In genomic region chr9:70120834-70121510, GRCh38 we compare ENCODE assay signal across 8 cellular contexts.
A peak's percentile ranks its signal among the peaks of the same experiment; 100 is the strongest.
DNase-seq lines count a peak whose midpoint lies in the region; ATAC-seq and TF ChIP-seq lines count a peak whose summit lies in the region.

No MANE protein-coding gene starts in this region.

- H3K4me1 ChIP-seq in right cardiac atrium (ENCODE audit: control insufficient read depth, insufficient read depth, low read length) = peaks cover 5% of the 10 kb centered on the region
- H3K4me1 ChIP-seq in stomach smooth muscle (ENCODE audit: control insufficient read depth, insufficient read depth, low read length) = peaks cover 17% of the 10 kb centered on the region

- H3K9me3 ChIP-seq in right cardiac atrium (ENCODE audit: control insufficient read depth, low read length) (no peaks in the 10 kb centered on the region), stomach smooth muscle (ENCODE audit: control insufficient read depth in 2 of 2, low read length in 2 of 2) (no peaks in the 10 kb centered on the region)

- no peaks in the 10 kb centered on the region for H3K27me3 ChIP-seq in right cardiac atrium (ENCODE audit: control insufficient read depth, insufficient read depth)
- no peaks in the 10 kb centered on the region for H3K27me3 ChIP-seq in stomach smooth muscle (ENCODE audit: control insufficient read depth in 1 of 2, insufficient read depth in 2 of 2, low read length in 2 of 2)

- TF ChIP-seq CTCF in WI38 (IDR thresholded peaks at IDR 0.05; ENCODE audit: low read depth, low read length) = peak; percentile 29

- H3K27ac ChIP-seq in right cardiac atrium (ENCODE audit: low read length) (no peak overlapping the region), stomach smooth muscle (ENCODE audit: low read length) (peak overlapping the region; percentile 46)

- 43% methylated on average over 5 of the region's 5 CpGs for WGBS in right cardiac atrium

- peaks cover 46 to 70% of the 10 kb centered on the region in 2 donors for H3K36me3 ChIP-seq in stomach smooth muscle (ENCODE audit: control insufficient read depth in 2 of 2, insufficient read depth in 2 of 2, low read length in 2 of 2)

- intact Hi-C loops in right cardiac atrium (cut with DNase I) = no loop called here

- peak; percentile 23 for DNase-seq in NCI-H748 (lab: John Stamatoyannopoulos, UW; ENCODE audit: unreplicated experiment)
- no peak for DNase-seq in NCI-H748 treated with DMSO at 0.1 percent for 48 hours (lab: John Stamatoyannopoulos, UW)
- peak; percentile 84 to 92 (median 84) for DNase-seq in right cardiac atrium
- DNase-seq in stimulated activated CD4-positive, alpha-beta T cell treated with anti-CD3 and anti-CD28 coated beads, Interleukin-2, amount 100 ng/mL, for 24 hours = no peak
- DNase-seq in NCI-H1417 treated with DMSO at 0.1 percent for 48 hours (lab: John Stamatoyannopoulos, UW) = no peak

- ATAC-seq in right cardiac atrium = peak; percentile 91 to 94
- ATAC-seq in GM21381 (IDR thresholded peaks at IDR 0.05; ENCODE audit: unreplicated experiment) = no peak

- no peak overlapping the region for H3K9ac ChIP-seq in stomach smooth muscle (ENCODE audit: low read length in 2 of 2)

- H3K4me3 ChIP-seq in WI38 (ENCODE audit: low read depth, low read length) = no peak overlapping the region
- H3K4me3 ChIP-seq in right cardiac atrium (ENCODE audit: low read length) = no peak overlapping the region
- no peak overlapping the region for H3K4me3 ChIP-seq in stomach smooth muscle (ENCODE audit: low read length in 2 of 2)

Comparison
In these comparisons a context has a peak if more than half of its experiments do, and no peak if none do; other contexts are left out.
1. DNase-seq: peak in NCI-H748 (single experiment) and right cardiac atrium (3 of 3); none in NCI-H748 treated with DMSO at 0.1 percent for 48 hours (single experiment), stimulated activated CD4-positive, alpha-beta T cell treated with anti-CD3 and anti-CD28 coated beads, Interleukin-2, amount 100 ng/mL, for 24 hours (0 of 2) and NCI-H1417 treated with DMSO at 0.1 percent for 48 hours (single experiment).